Comparison of ENCODE assay signal across 1 cellular context in the genomic region with DNA sequence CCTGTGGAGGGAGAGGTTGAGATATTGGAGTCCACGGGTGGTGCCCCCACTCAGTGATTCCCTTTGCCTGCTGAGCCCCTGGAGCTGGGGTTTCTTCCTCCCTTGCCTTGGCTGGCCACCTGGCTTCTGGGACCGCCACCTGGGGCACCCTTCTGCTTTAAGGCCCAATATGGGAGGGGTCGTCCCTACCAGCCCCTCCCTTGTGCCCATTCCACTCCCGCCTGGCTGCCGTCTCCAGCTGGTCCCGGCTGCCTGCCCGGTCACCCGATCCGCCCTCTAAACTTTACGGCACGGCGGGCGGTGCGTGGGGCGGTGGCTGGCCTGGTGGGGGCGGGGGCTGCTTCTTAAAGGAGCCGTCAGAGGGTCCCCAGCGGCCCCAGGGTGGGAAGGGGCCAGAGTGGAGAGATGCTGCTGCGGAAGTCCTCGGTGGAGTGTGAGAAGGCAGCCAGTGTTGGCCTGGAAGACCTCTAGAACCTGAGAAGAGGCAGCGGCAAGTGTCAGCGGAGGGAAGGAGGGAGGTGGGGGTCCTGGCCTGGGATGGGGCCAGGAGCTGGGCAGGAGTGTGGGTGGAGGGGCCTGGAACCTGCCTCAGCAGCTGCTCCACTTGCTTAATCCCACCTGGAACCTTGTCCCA.
A peak's percentile ranks its signal among the peaks of the same experiment; 100 is the strongest.
TF ChIP-seq lines count a peak whose summit lies in the region.

No MANE protein-coding gene starts in this region.

TF ChIP-seq in IMR-90, 13 proteins besides CTCF, POLR2A, EP300 and RAD21:
- TF ChIP-seq, protein P1, sequence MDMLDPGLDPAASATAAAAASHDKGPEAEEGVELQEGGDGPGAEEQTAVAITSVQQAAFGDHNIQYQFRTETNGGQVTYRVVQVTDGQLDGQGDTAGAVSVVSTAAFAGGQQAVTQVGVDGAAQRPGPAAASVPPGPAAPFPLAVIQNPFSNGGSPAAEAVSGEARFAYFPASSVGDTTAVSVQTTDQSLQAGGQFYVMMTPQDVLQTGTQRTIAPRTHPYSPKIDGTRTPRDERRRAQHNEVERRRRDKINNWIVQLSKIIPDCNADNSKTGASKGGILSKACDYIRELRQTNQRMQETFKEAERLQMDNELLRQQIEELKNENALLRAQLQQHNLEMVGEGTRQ (IDR thresholded peaks at IDR 0.05; ENCODE audit: low read depth, low read length): no peak
- TF ChIP-seq SMC3 (IDR thresholded peaks at IDR 0.05; ENCODE audit: low read depth, low read length): no peak
- peak; percentile 26; the same call in 1 of the 2 replicates for TF ChIP-seq MAZ (IDR thresholded peaks at IDR 0.05; ENCODE audit: borderline replicate concordance, low read depth, low read length)
- TF ChIP-seq MAFK (IDR thresholded peaks at IDR 0.05; ENCODE audit: low read depth, low read length): no peak
- no peak for TF ChIP-seq FOS (IDR thresholded peaks at IDR 0.05; ENCODE audit: low read depth, low read length)
